ENCODE assay signal across 1 cellular context in genomic region chr20:54123587-54124180, GRCh38.
A peak's percentile ranks its signal among the peaks of the same experiment; 100 is the strongest.
TF ChIP-seq lines count a peak whose summit lies in the region.

No MANE protein-coding gene starts in this region.

TF ChIP-seq in HepG2, 621 proteins besides CTCF, POLR2A, EP300 and RAD21 (continued from another document and continues in another):
- TF ChIP-seq ZNF670 (CRISPR knock-in tag; IDR thresholded peaks at IDR 0.05; ENCODE audit: borderline replicate concordance): peak; percentile 87
- peak; percentile 86 for TF ChIP-seq NR2F6 (IDR thresholded peaks at IDR 0.05)
- peak; percentile 96 for TF ChIP-seq NR2F6 (CRISPR knock-in tag; IDR thresholded peaks at IDR 0.05)
- TF ChIP-seq HNF4A (CRISPR knock-in tag; IDR thresholded peaks at IDR 0.05): peak; percentile 95
- TF ChIP-seq ZC3H13 (CRISPR knock-in tag; IDR thresholded peaks at IDR 0.05): no peak
- TF ChIP-seq ATF5 (CRISPR knock-in tag; IDR thresholded peaks at IDR 0.05; ENCODE audit: low read depth): no peak
- no peak; the same call in 1 of the 2 replicates for TF ChIP-seq CENPBD1 (CRISPR knock-in tag; IDR thresholded peaks at IDR 0.05; ENCODE audit: borderline replicate concordance, low read depth)
- peak; percentile 80; the same call in 1 of the 2 replicates for TF ChIP-seq ZNF552 (CRISPR knock-in tag; IDR thresholded peaks at IDR 0.05; ENCODE audit: borderline replicate concordance)
- peak; percentile 8; the same call in 1 of the 2 replicates for TF ChIP-seq RBAK (CRISPR knock-in tag; IDR thresholded peaks at IDR 0.05)
- TF ChIP-seq, protein P1, sequence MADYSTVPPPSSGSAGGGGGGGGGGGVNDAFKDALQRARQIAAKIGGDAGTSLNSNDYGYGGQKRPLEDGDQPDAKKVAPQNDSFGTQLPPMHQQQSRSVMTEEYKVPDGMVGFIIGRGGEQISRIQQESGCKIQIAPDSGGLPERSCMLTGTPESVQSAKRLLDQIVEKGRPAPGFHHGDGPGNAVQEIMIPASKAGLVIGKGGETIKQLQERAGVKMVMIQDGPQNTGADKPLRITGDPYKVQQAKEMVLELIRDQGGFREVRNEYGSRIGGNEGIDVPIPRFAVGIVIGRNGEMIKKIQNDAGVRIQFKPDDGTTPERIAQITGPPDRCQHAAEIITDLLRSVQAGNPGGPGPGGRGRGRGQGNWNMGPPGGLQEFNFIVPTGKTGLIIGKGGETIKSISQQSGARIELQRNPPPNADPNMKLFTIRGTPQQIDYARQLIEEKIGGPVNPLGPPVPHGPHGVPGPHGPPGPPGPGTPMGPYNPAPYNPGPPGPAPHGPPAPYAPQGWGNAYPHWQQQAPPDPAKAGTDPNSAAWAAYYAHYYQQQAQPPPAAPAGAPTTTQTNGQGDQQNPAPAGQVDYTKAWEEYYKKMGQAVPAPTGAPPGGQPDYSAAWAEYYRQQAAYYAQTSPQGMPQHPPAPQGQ (CRISPR knock-in tag; IDR thresholded peaks at IDR 0.05; ENCODE audit: borderline replicate concordance): peak; percentile 60; the same call in 1 of the 2 replicates
- TF ChIP-seq, protein P2, sequence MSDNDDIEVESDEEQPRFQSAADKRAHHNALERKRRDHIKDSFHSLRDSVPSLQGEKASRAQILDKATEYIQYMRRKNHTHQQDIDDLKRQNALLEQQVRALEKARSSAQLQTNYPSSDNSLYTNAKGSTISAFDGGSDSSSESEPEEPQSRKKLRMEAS (IDR thresholded peaks at IDR 0.05): 0 out of 2 replicates have a peak, but pooled peaks have one; percentile 70
- peak; percentile 83; the same call in 1 of the 2 replicates for TF ChIP-seq ERF (CRISPR knock-in tag; IDR thresholded peaks at IDR 0.05)
- peak; percentile 85; the same call in 1 of the 2 replicates for TF ChIP-seq ZNF256 (CRISPR knock-in tag; conservative IDR thresholded peaks at IDR 0.05)
- TF ChIP-seq, protein P3, sequence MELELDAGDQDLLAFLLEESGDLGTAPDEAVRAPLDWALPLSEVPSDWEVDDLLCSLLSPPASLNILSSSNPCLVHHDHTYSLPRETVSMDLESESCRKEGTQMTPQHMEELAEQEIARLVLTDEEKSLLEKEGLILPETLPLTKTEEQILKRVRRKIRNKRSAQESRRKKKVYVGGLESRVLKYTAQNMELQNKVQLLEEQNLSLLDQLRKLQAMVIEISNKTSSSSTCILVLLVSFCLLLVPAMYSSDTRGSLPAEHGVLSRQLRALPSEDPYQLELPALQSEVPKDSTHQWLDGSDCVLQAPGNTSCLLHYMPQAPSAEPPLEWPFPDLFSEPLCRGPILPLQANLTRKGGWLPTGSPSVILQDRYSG (CRISPR knock-in tag; IDR thresholded peaks at IDR 0.05): peak; percentile 84; the same call in 1 of the 2 replicates
- peak; percentile 54; the same call in 1 of the 2 replicates for TF ChIP-seq ZNF768 (CRISPR knock-in tag; IDR thresholded peaks at IDR 0.05)
- TF ChIP-seq ZNF543 (CRISPR knock-in tag; IDR thresholded peaks at IDR 0.05): peak; percentile 83; the same call in 1 of the 2 replicates
- TF ChIP-seq ZNF629 (CRISPR knock-in tag; conservative IDR thresholded peaks at IDR 0.05): peak; percentile 88
- no peak for TF ChIP-seq TBP (CRISPR knock-in tag; IDR thresholded peaks at IDR 0.05)
- no peak for TF ChIP-seq CENPT (CRISPR knock-in tag; IDR thresholded peaks at IDR 0.05; ENCODE audit: low read depth)
- TF ChIP-seq NFYB (CRISPR knock-in tag; IDR thresholded peaks at IDR 0.05): peak; percentile 37
- TF ChIP-seq NR2F2 (IDR thresholded peaks at IDR 0.05; ENCODE audit: borderline replicate concordance, low read depth): peak; percentile 91
- TF ChIP-seq, protein P4, sequence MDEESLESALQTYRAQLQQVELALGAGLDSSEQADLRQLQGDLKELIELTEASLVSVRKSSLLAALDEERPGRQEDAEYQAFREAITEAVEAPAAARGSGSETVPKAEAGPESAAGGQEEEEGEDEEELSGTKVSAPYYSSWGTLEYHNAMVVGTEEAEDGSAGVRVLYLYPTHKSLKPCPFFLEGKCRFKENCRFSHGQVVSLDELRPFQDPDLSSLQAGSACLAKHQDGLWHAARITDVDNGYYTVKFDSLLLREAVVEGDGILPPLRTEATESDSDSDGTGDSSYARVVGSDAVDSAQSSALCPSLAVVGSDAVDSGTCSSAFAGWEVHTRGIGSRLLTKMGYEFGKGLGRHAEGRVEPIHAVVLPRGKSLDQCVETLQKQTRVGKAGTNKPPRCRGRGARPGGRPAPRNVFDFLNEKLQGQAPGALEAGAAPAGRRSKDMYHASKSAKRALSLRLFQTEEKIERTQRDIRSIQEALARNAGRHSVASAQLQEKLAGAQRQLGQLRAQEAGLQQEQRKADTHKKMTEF (CRISPR knock-in tag; IDR thresholded peaks at IDR 0.05): peak; percentile 99
- TF ChIP-seq, protein P5, sequence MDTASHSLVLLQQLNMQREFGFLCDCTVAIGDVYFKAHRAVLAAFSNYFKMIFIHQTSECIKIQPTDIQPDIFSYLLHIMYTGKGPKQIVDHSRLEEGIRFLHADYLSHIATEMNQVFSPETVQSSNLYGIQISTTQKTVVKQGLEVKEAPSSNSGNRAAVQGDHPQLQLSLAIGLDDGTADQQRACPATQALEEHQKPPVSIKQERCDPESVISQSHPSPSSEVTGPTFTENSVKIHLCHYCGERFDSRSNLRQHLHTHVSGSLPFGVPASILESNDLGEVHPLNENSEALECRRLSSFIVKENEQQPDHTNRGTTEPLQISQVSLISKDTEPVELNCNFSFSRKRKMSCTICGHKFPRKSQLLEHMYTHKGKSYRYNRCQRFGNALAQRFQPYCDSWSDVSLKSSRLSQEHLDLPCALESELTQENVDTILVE (CRISPR knock-in tag; IDR thresholded peaks at IDR 0.05): peak; percentile 90
- TF ChIP-seq SRSF9 (IDR thresholded peaks at IDR 0.05; ENCODE audit: borderline replicate concordance, insufficient read depth, low read depth, low read length, poor library complexity, severe bottlenecking): no peak
- TF ChIP-seq NRL (CRISPR knock-in tag; IDR thresholded peaks at IDR 0.05; ENCODE audit: borderline replicate concordance): 0 out of 2 replicates have a peak, but pooled peaks have one; percentile 85
- TF ChIP-seq, protein P6, sequence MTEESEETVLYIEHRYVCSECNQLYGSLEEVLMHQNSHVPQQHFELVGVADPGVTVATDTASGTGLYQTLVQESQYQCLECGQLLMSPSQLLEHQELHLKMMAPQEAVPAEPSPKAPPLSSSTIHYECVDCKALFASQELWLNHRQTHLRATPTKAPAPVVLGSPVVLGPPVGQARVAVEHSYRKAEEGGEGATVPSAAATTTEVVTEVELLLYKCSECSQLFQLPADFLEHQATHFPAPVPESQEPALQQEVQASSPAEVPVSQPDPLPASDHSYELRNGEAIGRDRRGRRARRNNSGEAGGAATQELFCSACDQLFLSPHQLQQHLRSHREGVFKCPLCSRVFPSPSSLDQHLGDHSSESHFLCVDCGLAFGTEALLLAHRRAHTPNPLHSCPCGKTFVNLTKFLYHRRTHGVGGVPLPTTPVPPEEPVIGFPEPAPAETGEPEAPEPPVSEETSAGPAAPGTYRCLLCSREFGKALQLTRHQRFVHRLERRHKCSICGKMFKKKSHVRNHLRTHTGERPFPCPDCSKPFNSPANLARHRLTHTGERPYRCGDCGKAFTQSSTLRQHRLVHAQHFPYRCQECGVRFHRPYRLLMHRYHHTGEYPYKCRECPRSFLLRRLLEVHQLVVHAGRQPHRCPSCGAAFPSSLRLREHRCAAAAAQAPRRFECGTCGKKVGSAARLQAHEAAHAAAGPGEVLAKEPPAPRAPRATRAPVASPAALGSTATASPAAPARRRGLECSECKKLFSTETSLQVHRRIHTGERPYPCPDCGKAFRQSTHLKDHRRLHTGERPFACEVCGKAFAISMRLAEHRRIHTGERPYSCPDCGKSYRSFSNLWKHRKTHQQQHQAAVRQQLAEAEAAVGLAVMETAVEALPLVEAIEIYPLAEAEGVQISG (CRISPR knock-in tag; IDR thresholded peaks at IDR 0.05): peak; percentile 86
- peak; percentile 72 for TF ChIP-seq SIN3B (IDR thresholded peaks at IDR 0.05; ENCODE audit: low read length)
- TF ChIP-seq KAT7 (CRISPR knock-in tag; IDR thresholded peaks at IDR 0.05; ENCODE audit: borderline replicate concordance): no peak; the same call in 1 of the 2 replicates
- peak; percentile 96 for TF ChIP-seq ZNF746 (CRISPR knock-in tag; IDR thresholded peaks at IDR 0.05)
- peak; percentile 100 for TF ChIP-seq RXRA (CRISPR knock-in tag; IDR thresholded peaks at IDR 0.05)
- TF ChIP-seq NCOA5 (CRISPR knock-in tag; IDR thresholded peaks at IDR 0.05): no peak
- peak; percentile 91 for TF ChIP-seq PPARG (CRISPR knock-in tag; conservative IDR thresholded peaks at IDR 0.05)
- no peak for TF ChIP-seq AGO1 (IDR thresholded peaks at IDR 0.05; ENCODE audit: low read depth, low read length, poor library complexity, severe bottlenecking)
- TF ChIP-seq BCL3 (CRISPR knock-in tag; IDR thresholded peaks at IDR 0.05): peak; percentile 52; the same call in 1 of the 2 replicates
- peak; percentile 96 for TF ChIP-seq ZNF274 (CRISPR knock-in tag; IDR thresholded peaks at IDR 0.05)
- TF ChIP-seq ZSCAN21 (CRISPR knock-in tag; IDR thresholded peaks at IDR 0.05; ENCODE audit: borderline replicate concordance): peak; percentile 97
- TF ChIP-seq, protein P7, sequence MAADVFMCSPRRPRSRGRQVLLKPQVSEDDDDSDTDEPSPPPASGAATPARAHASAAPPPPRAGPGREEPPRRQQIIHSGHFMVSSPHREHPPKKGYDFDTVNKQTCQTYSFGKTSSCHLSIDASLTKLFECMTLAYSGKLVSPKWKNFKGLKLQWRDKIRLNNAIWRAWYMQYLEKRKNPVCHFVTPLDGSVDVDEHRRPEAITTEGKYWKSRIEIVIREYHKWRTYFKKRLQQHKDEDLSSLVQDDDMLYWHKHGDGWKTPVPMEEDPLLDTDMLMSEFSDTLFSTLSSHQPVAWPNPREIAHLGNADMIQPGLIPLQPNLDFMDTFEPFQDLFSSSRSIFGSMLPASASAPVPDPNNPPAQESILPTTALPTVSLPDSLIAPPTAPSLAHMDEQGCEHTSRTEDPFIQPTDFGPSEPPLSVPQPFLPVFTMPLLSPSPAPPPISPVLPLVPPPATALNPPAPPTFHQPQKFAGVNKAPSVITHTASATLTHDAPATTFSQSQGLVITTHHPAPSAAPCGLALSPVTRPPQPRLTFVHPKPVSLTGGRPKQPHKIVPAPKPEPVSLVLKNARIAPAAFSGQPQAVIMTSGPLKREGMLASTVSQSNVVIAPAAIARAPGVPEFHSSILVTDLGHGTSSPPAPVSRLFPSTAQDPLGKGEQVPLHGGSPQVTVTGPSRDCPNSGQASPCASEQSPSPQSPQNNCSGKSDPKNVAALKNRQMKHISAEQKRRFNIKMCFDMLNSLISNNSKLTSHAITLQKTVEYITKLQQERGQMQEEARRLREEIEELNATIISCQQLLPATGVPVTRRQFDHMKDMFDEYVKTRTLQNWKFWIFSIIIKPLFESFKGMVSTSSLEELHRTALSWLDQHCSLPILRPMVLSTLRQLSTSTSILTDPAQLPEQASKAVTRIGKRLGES (CRISPR knock-in tag; IDR thresholded peaks at IDR 0.05; ENCODE audit: borderline replicate concordance): no peak
- peak; percentile 78; the same call in 1 of the 2 replicates for TF ChIP-seq ZNF281 (CRISPR knock-in tag; IDR thresholded peaks at IDR 0.05; ENCODE audit: borderline replicate concordance)
- peak; percentile 73 for TF ChIP-seq SP5 (CRISPR knock-in tag; IDR thresholded peaks at IDR 0.05; ENCODE audit: borderline replicate concordance, low read depth)
- TF ChIP-seq HMG20A (CRISPR knock-in tag; IDR thresholded peaks at IDR 0.05; ENCODE audit: borderline replicate concordance): peak; percentile 98
- peak; percentile 89; the same call in 1 of the 2 replicates for TF ChIP-seq ZNF337 (CRISPR knock-in tag; IDR thresholded peaks at IDR 0.05; ENCODE audit: borderline replicate concordance, low read depth)
- TF ChIP-seq ZNF20 (CRISPR knock-in tag; IDR thresholded peaks at IDR 0.05): no peak
- no peak for TF ChIP-seq ZFYVE20 (CRISPR knock-in tag; IDR thresholded peaks at IDR 0.05; ENCODE audit: borderline replicate concordance, low read depth)
- peak; percentile 29 for TF ChIP-seq JARID2 (CRISPR knock-in tag; IDR thresholded peaks at IDR 0.05; ENCODE audit: insufficient replicate concordance)
- TF ChIP-seq ZNF598 (CRISPR knock-in tag; IDR thresholded peaks at IDR 0.05; ENCODE audit: borderline replicate concordance): peak; percentile 91
- peak; percentile 90 for TF ChIP-seq SOX13 (IDR thresholded peaks at IDR 0.05)
- TF ChIP-seq SOX13 (CRISPR knock-in tag; conservative IDR thresholded peaks at IDR 0.05 in 1 of 2, IDR thresholded peaks at IDR 0.05 in 1 of 2): peak in 1 of 2 experiments; percentile 93; a peak in 2 of 4 replicates
- TF ChIP-seq ATF1 (CRISPR knock-in tag; IDR thresholded peaks at IDR 0.05): peak; percentile 62; the same call in 1 of the 2 replicates
- peak; percentile 99 for TF ChIP-seq ZNF614 (CRISPR knock-in tag; IDR thresholded peaks at IDR 0.05; ENCODE audit: borderline replicate concordance)
- TF ChIP-seq ZNF607 (CRISPR knock-in tag; IDR thresholded peaks at IDR 0.05; ENCODE audit: borderline replicate concordance): no peak
